10 cellular contexts compared by ENCODE assay signal in genomic region chr10:132419631-132420468, GRCh38. TPM values are rescaled to one million over a fixed set of nuclear protein-coding genes. Genes with fewer than 3 reads are reported as not detected.
DNase-seq lines count a peak whose midpoint lies in the region; ATAC-seq and TF ChIP-seq lines count a peak whose summit lies in the region.
"Had no signal": no experiment of that assay in that cellular context is flagged by ENCODE, and none has a peak within 500 bp of the region (broad histone marks: within the 10 kb centered on the region; RNA-seq: fewer than 3 reads in every experiment).

No MANE protein-coding gene starts in this region.

- CTCF ChIA-PET in MCF 10A (lab: Yijun Ruan, JAX) = interaction anchor here (0.6 to 4.2 kb wide), 3 partner anchors 11 to 32 kb away, joined by 3 to 26 read pairs (median 3); no protein-coding TSS in a partner anchor
- CTCF ChIA-PET in mammary epithelial cell (lab: Charles Lee; ENCODE audit: low non-redundant PET) = no interaction called here

- no peaks in the 10 kb centered on the region for H3K27me3 ChIP-seq in mammary epithelial cell (ENCODE audit: insufficient read depth, low read length)
- H3K27me3 ChIP-seq in body of pancreas = no peaks in the 10 kb centered on the region

- TF ChIP-seq POLR2A in body of pancreas (IDR thresholded peaks at IDR 0.05) = no peak

- no peak overlapping the region for H3K4me3 Mint-ChIP-seq in MCF 10A (ENCODE audit: unreplicated experiment)

- H3K9me3 ChIP-seq in mammary epithelial cell (replicated peaks; ENCODE audit: insufficient read depth, low read length) (no peaks in the 10 kb centered on the region), body of pancreas (no peaks in the 10 kb centered on the region)

- H3K36me3 Mint-ChIP-seq in MCF 10A (ENCODE audit: insufficient read depth, unreplicated experiment) = no peaks in the 10 kb centered on the region

- ATAC-seq in body of pancreas (no peak), GM21526 (IDR thresholded peaks at IDR 0.05; ENCODE audit: low FRiP score, unreplicated experiment) (no peak), GM21515 (IDR thresholded peaks at IDR 0.05; ENCODE audit: unreplicated experiment) (no peak)

- H3K4me2 ChIP-seq in mammary epithelial cell (ENCODE audit: insufficient read depth, low read depth, low read length) = no peak overlapping the region

- H2AFZ ChIP-seq in mammary epithelial cell (ENCODE audit: low read depth, low read length) = no peak overlapping the region

- H3K4me3 ChIP-seq in mammary epithelial cell (replicated peaks in 1 of 3; ENCODE audit: insufficient read depth in 1 of 3, low read depth in 2 of 3, low read length in 3 of 3) = no peak overlapping the region
- no peak overlapping the region for H3K4me3 ChIP-seq in body of pancreas
- H3K4me3 ChIP-seq in urinary bladder (ENCODE audit: low read depth, low read length) = no peak overlapping the region

- H3K36me3 ChIP-seq in mammary epithelial cell (ENCODE audit: insufficient read depth, low read length) = no peaks in the 10 kb centered on the region
- no peaks in the 10 kb centered on the region for H3K36me3 ChIP-seq in body of pancreas (replicated peaks in 1 of 2; ENCODE audit: insufficient read depth in 1 of 2, low read depth in 2 of 2)
- H3K36me3 ChIP-seq in urinary bladder (ENCODE audit: insufficient read depth) = no peaks in the 10 kb centered on the region

- dilution Hi-C loops in mammary epithelial cell (cut with HindIII; ENCODE audit: low sequenced_read_pairs) = no loop called here

- no TSS peak for BruUV-seq in MCF 10A (replicated peaks; lab: Mats Ljungman, UMichigan)
- BruUV-seq in mammary epithelial cell (replicated peaks; lab: Mats Ljungman, UMichigan) = no TSS peak

- H3K79me2 ChIP-seq in mammary epithelial cell (ENCODE audit: insufficient read depth, low read length) = peaks cover 6% of the 10 kb centered on the region

- H3K4me1 ChIP-seq in mammary epithelial cell (ENCODE audit: insufficient read depth, low read length) (peaks cover 16% of the 10 kb centered on the region), body of pancreas (peaks cover 75% of the 10 kb centered on the region), urinary bladder (ENCODE audit: insufficient read depth) (peaks cover 3% of the 10 kb centered on the region)

- intact Hi-C loops in MCF 10A (cut with micrococcal nuclease) (loop anchor here (1.0 to 2.0 kb wide), 2 partner anchors 12 to 29 kb away; no protein-coding TSS in a partner anchor), mammary epithelial cell (cut with micrococcal nuclease) (no loop called here), body of pancreas (cut with DNase I) (no loop called here)

- DNase-seq in MCF 10A (ENCODE audit: unreplicated experiment) (no peak), mammary epithelial cell (no peak), body of pancreas (peak; percentile 55 to 76 (median 66)), myocyte (ENCODE audit: low read depth) (peak; percentile 67)
- DNase-seq in activated CD4-positive, alpha-beta T cell treated with anti-CD3 and anti-CD28 coated beads for 4 hours = no peak
- DNase-seq: NCI-H748 treated with DMSO at 0.1 percent for 48 hours; stimulated activated naive CD8-positive, alpha-beta T cell treated with anti-CD3 and anti-CD28 coated beads, Interleukin-15, Interleukin-2, amounts not matched to agents 100 U/mL and 50 U/mL, for 24 hours had no signal

- peaks cover 25% of the 10 kb centered on the region for H3K4me1 Mint-ChIP-seq in MCF 10A (ENCODE audit: insufficient read depth, unreplicated experiment)

- POLR2A ChIA-PET in MCF 10A (lab: Yijun Ruan, JAX) = interaction anchor here (0.5 to 3.0 kb wide), 2 partner anchors 9 to 28 kb away, joined by 3 to 32 read pairs; no protein-coding TSS in a partner anchor

- no peaks in the 10 kb centered on the region for H4K20me1 ChIP-seq in mammary epithelial cell (ENCODE audit: insufficient read depth, low read length)

- no peaks in the 10 kb centered on the region for H3K9me3 Mint-ChIP-seq in MCF 10A (ENCODE audit: unreplicated experiment)

- in situ Hi-C loops in mammary epithelial cell (cut with MboI; ENCODE audit: low sequenced_read_pairs in 2 of 2) = no loop called here

- H3K27ac ChIP-seq in mammary epithelial cell (ENCODE audit: insufficient read depth, low read depth, low read length) (no peak overlapping the region), body of pancreas (peak overlapping the region; percentile 94 to 98 (median 96)), urinary bladder (ENCODE audit: low read depth) (peak overlapping the region; percentile 68)

- H3K27ac Mint-ChIP-seq in MCF 10A (ENCODE audit: low read depth, unreplicated experiment) = peak overlapping the region; percentile 18

- WGBS in mammary epithelial cell (ENCODE audit: low coverage, missing lambda C conversion rate) = 94% methylated on average over 15 of the region's 25 CpGs
- WGBS in body of pancreas, 2 donors = 39 to 70% methylated on average over 11 to 25 of the region's 25 CpGs
- 69% methylated on average over 25 of the region's 25 CpGs for WGBS in urinary bladder

- TF ChIP-seq CTCF in MCF 10A (IDR thresholded peaks at IDR 0.05; ENCODE audit: unreplicated experiment) (no peak), mammary epithelial cell (conservative IDR thresholded peaks at IDR 0.05 in 1 of 2, IDR thresholded peaks at IDR 0.05 in 1 of 2; ENCODE audit: extremely low read depth in 1 of 2, insufficient read depth in 1 of 2, low read depth in 1 of 2, low read length in 2 of 2) (no peak), body of pancreas (IDR thresholded peaks at IDR 0.05) (peak in 3 of 7 experiments; percentile 4 to 11 (median 9))

- H3K9ac ChIP-seq in mammary epithelial cell (ENCODE audit: insufficient read depth, low read length) = no peak overlapping the region

- H3K27me3 Mint-ChIP-seq in MCF 10A (ENCODE audit: insufficient read depth, unreplicated experiment) = no peaks in the 10 kb centered on the region

RNA-seq across cellular contexts. Expression of gene PWWP2B, which starts 22.9 kb away (rescaled TPM):
- total RNA-seq in MCF 10A (2022) (10.0 and 13.0 TPM in 2 replicates), mammary epithelial cell (10 to 100 TPM; 10.7 to 12.3 TPM), body of pancreas (10 to 100 TPM; 31.9 to 46.5 TPM), myocyte (11.1 and 20.1 TPM in 2 replicates), urinary bladder (6.8 TPM)
- polyA plus RNA-seq in mammary epithelial cell (4.3 TPM), urinary bladder (16.6 TPM)
- polyA minus RNA-seq in mammary epithelial cell = 2.8 TPM
- 5.1 TPM for polyA plus RNA-seq in myocyte (2012)

Comparison
In these comparisons a context has a peak if more than half of its experiments do, and no peak if none do; other contexts are left out.
1. DNase-seq: peak in body of pancreas (4 of 4) and myocyte (single experiment); none in MCF 10A (single experiment), mammary epithelial cell (single experiment) and activated CD4-positive, alpha-beta T cell treated with anti-CD3 and anti-CD28 coated beads for 4 hours (0 of 2).